In the genomic region with DNA sequence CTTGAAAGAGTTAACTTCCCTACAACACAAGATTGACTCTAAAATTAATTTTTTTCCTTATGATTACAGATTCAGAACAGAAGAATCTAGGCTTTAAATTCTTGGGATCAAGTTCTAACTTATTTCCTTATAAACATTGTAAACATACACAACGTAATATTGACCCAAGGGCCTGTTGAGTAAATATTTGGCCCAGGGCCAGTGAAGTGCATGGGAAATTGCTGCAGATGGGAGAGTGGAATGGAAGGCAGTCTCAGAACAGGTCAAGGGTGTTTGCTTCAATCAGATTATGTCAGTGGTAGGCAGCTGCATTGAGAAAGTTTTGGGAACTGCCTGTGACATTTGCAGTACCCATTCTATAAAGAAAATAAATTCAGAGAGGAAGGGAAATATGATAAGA, we compare ENCODE assay signal across 9 cellular contexts.
DNase-seq lines count a peak whose midpoint lies in the region; ATAC-seq and TF ChIP-seq lines count a peak whose summit lies in the region.
"Had no signal": no experiment of that assay in that cellular context is flagged by ENCODE, and none has a peak within 500 bp of the region (broad histone marks: within the 10 kb centered on the region; RNA-seq: fewer than 3 reads in every experiment).

No MANE protein-coding gene starts in this region.

- no peaks in the 10 kb centered on the region for H4K20me1 ChIP-seq in OCI-LY7 (ENCODE audit: insufficient read depth, low read length)

- H3K9me2 ChIP-seq in OCI-LY7 (ENCODE audit: insufficient read depth, low read length) = no peaks in the 10 kb centered on the region

- peak; percentile 55 for DNase-seq in NCI-H748 (lab: John Stamatoyannopoulos, UW; ENCODE audit: unreplicated experiment)
- DNase-seq in fibroblast of mammary gland (ENCODE audit: low read depth) = peak; percentile 70
- no peak for DNase-seq in sciatic nerve (ENCODE audit: low spot score)
- no peak for DNase-seq in SKM-1 (lab: John Stamatoyannopoulos, UW; ENCODE audit: unreplicated experiment)
- no peak for DNase-seq in AG08396 (ENCODE audit: low spot score)
- no peak for DNase-seq in activated naive CD4-positive, alpha-beta T cell (lab: John Stamatoyannopoulos, UW)
- no peak for DNase-seq in OCI-LY7 (ENCODE audit: low spot score)
- DNase-seq: activated CD4-positive, alpha-beta T cell treated with anti-CD3 and anti-CD28 coated beads for 1 hour had no signal

- intact Hi-C loops in sciatic nerve (cut with DNase I) = no loop called here
- intact Hi-C loops in OCI-LY7 (cut with micrococcal nuclease; ENCODE audit: unreplicated experiment) = no loop called here

- H3K27ac ChIP-seq in HEK293 (ENCODE audit: extremely low read depth, low read depth, low read length) (no peak overlapping the region), OCI-LY7 (ENCODE audit: low read depth, low read length, poor library complexity, severe bottlenecking) (no peak overlapping the region)

- BruUV-seq in OCI-LY7 (replicated peaks; lab: Mats Ljungman, UMichigan) = no TSS peak

- POLR2A ChIA-PET in HEK293 (lab: Yijun Ruan, JAX) (no interaction called here), OCI-LY7 (lab: Charles Lee) (no interaction called here)

- peak; percentile 34 for ATAC-seq in sciatic nerve

- H3K36me3 ChIP-seq in HEK293 (ENCODE audit: control insufficient read depth in 2 of 2, insufficient read depth in 1 of 2, low read length in 2 of 2) = peaks cover 6 to 21% of the 10 kb centered on the region in 2 experiments; a peak in 2 of 3 replicates
- H3K36me3 ChIP-seq in OCI-LY7 (ENCODE audit: insufficient read depth, low read length) = no peaks in the 10 kb centered on the region

- CTCF ChIA-PET in HEK293 (lab: Yijun Ruan, JAX) = no interaction called here
- CTCF ChIA-PET in OCI-LY7 (lab: Charles Lee; ENCODE audit: unreplicated experiment) = no interaction called here

- H3K4me2 ChIP-seq in OCI-LY7 (ENCODE audit: low read length) = no peak overlapping the region

- no peak overlapping the region for H3K4me3 ChIP-seq in HEK293 (ENCODE audit: low read depth, low read length)
- H3K4me3 ChIP-seq in fibroblast of mammary gland (ENCODE audit: control insufficient read depth, low read depth, low read length) = no peak overlapping the region
- no peak overlapping the region for H3K4me3 ChIP-seq in OCI-LY7 (ENCODE audit: low read depth, low read length, poor library complexity, severe bottlenecking)

- H3K4me1 ChIP-seq in HEK293 (ENCODE audit: control insufficient read depth, insufficient read depth, low read length) = peaks cover 3% of the 10 kb centered on the region; the same call in 1 of the 2 replicates
- peaks cover 7% of the 10 kb centered on the region for H3K4me1 ChIP-seq in OCI-LY7 (ENCODE audit: insufficient read depth, low read length, poor library complexity, severe bottlenecking)

- no peaks in the 10 kb centered on the region for H3K79me2 ChIP-seq in OCI-LY7 (ENCODE audit: insufficient read depth, low read depth, low read length)

- H2AFZ ChIP-seq in OCI-LY7 (ENCODE audit: low read length) = no peak overlapping the region

- H3K9me3 ChIP-seq in HEK293 (ENCODE audit: control insufficient read depth, insufficient read depth, low read depth, low read length) (no peaks in the 10 kb centered on the region), OCI-LY7 (ENCODE audit: low read length) (no peaks in the 10 kb centered on the region)

- TF ChIP-seq CTCF in HEK293 (tag by site-specific recombination; IDR thresholded peaks at IDR 0.05) (no peak), fibroblast of mammary gland (conservative IDR thresholded peaks at IDR 0.05; ENCODE audit: control insufficient read depth, insufficient read depth, low read depth, low read length) (no peak), OCI-LY7 (conservative IDR thresholded peaks at IDR 0.05; ENCODE audit: low read length) (no peak)

TF ChIP-seq in HEK293, 187 proteins besides CTCF, POLR2A, EP300 and RAD21:
- TF ChIP-seq, protein P1, sequence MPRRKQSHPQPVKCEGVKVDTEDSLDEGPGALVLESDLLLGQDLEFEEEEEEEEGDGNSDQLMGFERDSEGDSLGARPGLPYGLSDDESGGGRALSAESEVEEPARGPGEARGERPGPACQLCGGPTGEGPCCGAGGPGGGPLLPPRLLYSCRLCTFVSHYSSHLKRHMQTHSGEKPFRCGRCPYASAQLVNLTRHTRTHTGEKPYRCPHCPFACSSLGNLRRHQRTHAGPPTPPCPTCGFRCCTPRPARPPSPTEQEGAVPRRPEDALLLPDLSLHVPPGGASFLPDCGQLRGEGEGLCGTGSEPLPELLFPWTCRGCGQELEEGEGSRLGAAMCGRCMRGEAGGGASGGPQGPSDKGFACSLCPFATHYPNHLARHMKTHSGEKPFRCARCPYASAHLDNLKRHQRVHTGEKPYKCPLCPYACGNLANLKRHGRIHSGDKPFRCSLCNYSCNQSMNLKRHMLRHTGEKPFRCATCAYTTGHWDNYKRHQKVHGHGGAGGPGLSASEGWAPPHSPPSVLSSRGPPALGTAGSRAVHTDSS (tag by site-specific recombination; IDR thresholded peaks at IDR 0.05) = no peak
- TF ChIP-seq, protein P2, sequence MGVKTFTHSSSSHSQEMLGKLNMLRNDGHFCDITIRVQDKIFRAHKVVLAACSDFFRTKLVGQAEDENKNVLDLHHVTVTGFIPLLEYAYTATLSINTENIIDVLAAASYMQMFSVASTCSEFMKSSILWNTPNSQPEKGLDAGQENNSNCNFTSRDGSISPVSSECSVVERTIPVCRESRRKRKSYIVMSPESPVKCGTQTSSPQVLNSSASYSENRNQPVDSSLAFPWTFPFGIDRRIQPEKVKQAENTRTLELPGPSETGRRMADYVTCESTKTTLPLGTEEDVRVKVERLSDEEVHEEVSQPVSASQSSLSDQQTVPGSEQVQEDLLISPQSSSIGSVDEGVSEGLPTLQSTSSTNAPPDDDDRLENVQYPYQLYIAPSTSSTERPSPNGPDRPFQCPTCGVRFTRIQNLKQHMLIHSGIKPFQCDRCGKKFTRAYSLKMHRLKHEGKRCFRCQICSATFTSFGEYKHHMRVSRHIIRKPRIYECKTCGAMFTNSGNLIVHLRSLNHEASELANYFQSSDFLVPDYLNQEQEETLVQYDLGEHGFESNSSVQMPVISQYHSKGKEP (tag by site-specific recombination; IDR thresholded peaks at IDR 0.05) = 0 out of 2 replicates have a peak, but pooled peaks have one; percentile 22
- TF ChIP-seq, protein P3, sequence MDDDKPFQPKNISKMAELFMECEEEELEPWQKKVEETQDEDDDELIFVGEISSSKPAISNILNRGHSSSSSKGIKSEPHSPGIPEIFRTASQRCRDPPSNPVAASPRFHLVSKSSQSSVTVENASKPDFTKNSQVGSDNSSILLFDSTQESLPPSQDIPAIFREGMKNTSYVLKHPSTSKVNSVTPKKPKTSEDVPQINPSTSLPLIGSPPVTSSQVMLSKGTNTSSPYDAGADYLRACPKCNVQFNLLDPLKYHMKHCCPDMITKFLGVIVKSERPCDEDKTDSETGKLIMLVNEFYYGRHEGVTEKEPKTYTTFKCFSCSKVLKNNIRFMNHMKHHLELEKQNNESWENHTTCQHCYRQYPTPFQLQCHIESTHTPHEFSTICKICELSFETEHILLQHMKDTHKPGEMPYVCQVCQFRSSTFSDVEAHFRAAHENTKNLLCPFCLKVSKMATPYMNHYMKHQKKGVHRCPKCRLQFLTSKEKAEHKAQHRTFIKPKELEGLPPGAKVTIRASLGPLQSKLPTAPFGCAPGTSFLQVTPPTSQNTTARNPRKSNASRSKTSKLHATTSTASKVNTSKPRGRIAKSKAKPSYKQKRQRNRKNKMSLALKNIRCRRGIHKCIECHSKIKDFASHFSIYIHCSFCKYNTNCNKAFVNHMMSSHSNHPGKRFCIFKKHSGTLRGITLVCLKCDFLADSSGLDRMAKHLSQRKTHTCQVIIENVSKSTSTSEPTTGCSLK (tag by site-specific recombination; IDR thresholded peaks at IDR 0.05) = no peak
- TF ChIP-seq ZEB2 (tag by site-specific recombination; IDR thresholded peaks at IDR 0.05) (no peak), ZNF660 (tag by site-specific recombination; IDR thresholded peaks at IDR 0.05) (0 out of 2 replicates have a peak, but pooled peaks have one; percentile 20), ZBTB20 (tag by site-specific recombination; IDR thresholded peaks at IDR 0.05) (peak; percentile 13; the same call in 1 of the 2 replicates)
- TF ChIP-seq, protein P4, sequence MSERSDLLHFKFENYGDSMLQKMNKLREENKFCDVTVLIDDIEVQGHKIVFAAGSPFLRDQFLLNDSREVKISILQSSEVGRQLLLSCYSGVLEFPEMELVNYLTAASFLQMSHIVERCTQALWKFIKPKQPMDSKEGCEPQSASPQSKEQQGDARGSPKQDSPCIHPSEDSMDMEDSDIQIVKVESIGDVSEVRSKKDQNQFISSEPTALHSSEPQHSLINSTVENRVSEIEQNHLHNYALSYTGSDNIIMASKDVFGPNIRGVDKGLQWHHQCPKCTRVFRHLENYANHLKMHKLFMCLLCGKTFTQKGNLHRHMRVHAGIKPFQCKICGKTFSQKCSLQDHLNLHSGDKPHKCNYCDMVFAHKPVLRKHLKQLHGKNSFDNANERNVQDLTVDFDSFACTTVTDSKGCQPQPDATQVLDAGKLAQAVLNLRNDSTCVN (tag by site-specific recombination; optimal IDR thresholded peaks at IDR 0.05) = no peak

Comparison
In these comparisons a context has a peak if more than half of its experiments do, and no peak if none do; other contexts are left out.
1. DNase-seq: peak in NCI-H748 (single experiment) and fibroblast of mammary gland (single experiment); none in sciatic nerve (single experiment), SKM-1 (single experiment), AG08396 (single experiment), activated naive CD4-positive, alpha-beta T cell (0 of 4) and OCI-LY7 (single experiment).